Comparison of ENCODE assay signal across 4 cellular contexts in genomic region chr9:33740958-33741357, GRCh38. TPM values are rescaled to one million over a fixed set of nuclear protein-coding genes. Genes with fewer than 3 reads are reported as not detected.
"Had no signal": no experiment of that assay in that cellular context is flagged by ENCODE, and none has a peak within 500 bp of the region (broad histone marks: within the 10 kb centered on the region; RNA-seq: fewer than 3 reads in every experiment).

No MANE protein-coding gene starts in this region.

RNA-seq across cellular contexts. Expression of gene PRSS3, which starts 54.4 kb away (rescaled TPM):
- total RNA-seq: H1, H4, H7, H9 had no signal
